In genomic region chr19:40786060-40787037, GRCh38 we compare ENCODE assay signal across 1 cellular context.
TF ChIP-seq lines count a peak whose summit lies in the region.

No MANE protein-coding gene starts in this region.

TF ChIP-seq in K562, 482 proteins besides CTCF, POLR2A, EP300 and RAD21:
- no peak for TF ChIP-seq JUNB (CRISPR knock-in tag; conservative IDR thresholded peaks at IDR 0.05)
- TF ChIP-seq RBFOX2 (IDR thresholded peaks at IDR 0.05; ENCODE audit: low read depth, low read length): 0 out of 2 replicates have a peak, but pooled peaks have one; percentile 8
- no peak for TF ChIP-seq SIRT6 (IDR thresholded peaks at IDR 0.05; ENCODE audit: low read depth, low read length)
- no peak for TF ChIP-seq ESRRB (CRISPR knock-in tag; IDR thresholded peaks at IDR 0.05; ENCODE audit: borderline replicate concordance)
- TF ChIP-seq ZC3H11A (IDR thresholded peaks at IDR 0.05; ENCODE audit: low read depth, low read length): no peak
- TF ChIP-seq KDM1A (IDR thresholded peaks at IDR 0.05): no peak
- TF ChIP-seq HMG20A (CRISPR knock-in tag; conservative IDR thresholded peaks at IDR 0.05): no peak
- TF ChIP-seq ZFP36 (IDR thresholded peaks at IDR 0.05; ENCODE audit: low read depth, low read length, partially characterized antibody): peak; percentile 89
TF ChIP-seq in K562: peak in this region for 2.
